ENCODE assay signal across 10 cellular contexts in the genomic region with DNA sequence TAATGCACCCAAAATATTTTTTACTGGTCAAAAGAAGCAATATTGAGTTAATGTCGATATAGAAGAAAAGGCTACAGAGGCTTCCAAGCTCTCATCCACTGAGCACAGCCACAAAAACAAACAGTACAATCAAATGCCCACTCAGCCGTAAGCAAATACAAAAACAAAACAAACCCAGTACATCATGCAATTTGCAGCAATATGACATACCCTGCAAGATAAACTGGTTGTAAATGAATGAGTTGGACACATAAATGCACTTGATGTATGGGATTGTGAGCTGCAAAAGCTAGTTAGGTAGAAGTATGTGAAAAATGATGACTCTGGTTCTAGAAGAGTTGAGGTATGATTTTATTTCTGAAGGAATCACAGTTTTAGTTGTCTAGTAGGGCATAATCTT.
DNase-seq lines count a peak whose midpoint lies in the region; ATAC-seq, FAIRE-seq and TF ChIP-seq lines count a peak whose summit lies in the region.
"Had no signal": no experiment of that assay in that cellular context is flagged by ENCODE, and none has a peak within 500 bp of the region (broad histone marks: within the 10 kb centered on the region; RNA-seq: fewer than 3 reads in every experiment).

No MANE protein-coding gene starts in this region.

- no peaks in the 10 kb centered on the region for H3K27me3 Mint-ChIP-seq in activated T-helper 17 cell treated with anti-CD3 and anti-CD28 coated beads, Interleukin-2, amount 50 U/mL, for 72 hours
- no peaks in the 10 kb centered on the region for H3K27me3 Mint-ChIP-seq in mesothelial cell of epicardium (ENCODE audit: low read depth)

- DNase-seq in GM12891 (ENCODE audit: insufficient read length, low spot score) (no peak), mesothelial cell of epicardium (ENCODE audit: low spot score in 2 of 2, unreplicated experiment in 2 of 2) (no peak), AG08395 (ENCODE audit: low spot score) (no peak), RWPE1 (ENCODE audit: low spot score) (no peak), NK-92 (lab: John Stamatoyannopoulos, UW; ENCODE audit: unreplicated experiment) (no peak)
- DNase-seq: KG1, SIG-M5 had no signal

- ATAC-seq in activated T-helper 17 cell treated with anti-CD3 and anti-CD28 coated beads, Interleukin-2, amount 50 U/mL, for 72 hours (replicated peaks) = no peak
- ATAC-seq in HG03108 (IDR thresholded peaks at IDR 0.05; ENCODE audit: unreplicated experiment) = no peak

- peak overlapping the region; percentile 92 for H3K27ac Mint-ChIP-seq in activated T-helper 17 cell treated with anti-CD3 and anti-CD28 coated beads, Interleukin-2, amount 50 U/mL, for 72 hours
- H3K27ac Mint-ChIP-seq in mesothelial cell of epicardium = no peak overlapping the region

- H3K27ac ChIP-seq in 22Rv1 (peak overlapping the region; percentile 46), RWPE1 (no peak overlapping the region)

- CTCF ChIA-PET in RWPE1 (lab: Yijun Ruan, JAX) = interaction anchor here (0.6 kb wide), 1 partner anchor 22 kb away, joined by 3 read pairs; no protein-coding TSS in a partner anchor

- H3K9me3 Mint-ChIP-seq in activated T-helper 17 cell treated with anti-CD3 and anti-CD28 coated beads, Interleukin-2, amount 50 U/mL, for 72 hours = no peaks in the 10 kb centered on the region
- H3K9me3 Mint-ChIP-seq in mesothelial cell of epicardium = no peaks in the 10 kb centered on the region

- POLR2A ChIA-PET in RWPE1 (lab: Yijun Ruan, JAX; ENCODE audit: low non-redundant PET) = no interaction called here

- H3K4me3 Mint-ChIP-seq in activated T-helper 17 cell treated with anti-CD3 and anti-CD28 coated beads, Interleukin-2, amount 50 U/mL, for 72 hours = peak overlapping the region; percentile 90
- H3K4me3 Mint-ChIP-seq in mesothelial cell of epicardium = peak overlapping the region; percentile 23

- H3K36me3 Mint-ChIP-seq in activated T-helper 17 cell treated with anti-CD3 and anti-CD28 coated beads, Interleukin-2, amount 50 U/mL, for 72 hours (ENCODE audit: low read depth) = peaks cover 16% of the 10 kb centered on the region
- H3K36me3 Mint-ChIP-seq in mesothelial cell of epicardium = no peaks in the 10 kb centered on the region

- TF ChIP-seq POLR2A in GM12891 (IDR thresholded peaks at IDR 0.05; ENCODE audit: low read depth, low read length) = no peak

- H3K4me1 Mint-ChIP-seq in activated T-helper 17 cell treated with anti-CD3 and anti-CD28 coated beads, Interleukin-2, amount 50 U/mL, for 72 hours = peaks cover 55% of the 10 kb centered on the region
- H3K4me1 Mint-ChIP-seq in mesothelial cell of epicardium = peaks cover 57% of the 10 kb centered on the region

- no peak for TF ChIP-seq CTCF in 22Rv1 (IDR thresholded peaks at IDR 0.05)
- no peak for TF ChIP-seq CTCF in mesothelial cell of epicardium (IDR thresholded peaks at IDR 0.05; ENCODE audit: unreplicated experiment)
- TF ChIP-seq CTCF in RWPE1 (conservative IDR thresholded peaks at IDR 0.05; ENCODE audit: low read depth) = no peak

- FAIRE-seq in GM12891 (lab: Jason Lieb, UNC) = peak; percentile 59

TF ChIP-seq in GM12891, 5 proteins besides CTCF, POLR2A, EP300 and RAD21:
- no peak for TF ChIP-seq POU2F2 (IDR thresholded peaks at IDR 0.05; ENCODE audit: low read depth, low read length)
- TF ChIP-seq SPI1 (IDR thresholded peaks at IDR 0.05; ENCODE audit: low read depth, low read length) = no peak
- no peak for TF ChIP-seq PAX5 (IDR thresholded peaks at IDR 0.05; ENCODE audit: insufficient read depth, low read length, severe bottlenecking)
- TF ChIP-seq POLR2AphosphoS5 (IDR thresholded peaks at IDR 0.05; ENCODE audit: low read depth, low read length) = no peak
- no peak for TF ChIP-seq TAF1 (IDR thresholded peaks at IDR 0.05; ENCODE audit: low read depth, low read length)
TF ChIP-seq in GM12891: peak in this region for 0.
